8 cellular contexts compared by ENCODE assay signal in the genomic region with DNA sequence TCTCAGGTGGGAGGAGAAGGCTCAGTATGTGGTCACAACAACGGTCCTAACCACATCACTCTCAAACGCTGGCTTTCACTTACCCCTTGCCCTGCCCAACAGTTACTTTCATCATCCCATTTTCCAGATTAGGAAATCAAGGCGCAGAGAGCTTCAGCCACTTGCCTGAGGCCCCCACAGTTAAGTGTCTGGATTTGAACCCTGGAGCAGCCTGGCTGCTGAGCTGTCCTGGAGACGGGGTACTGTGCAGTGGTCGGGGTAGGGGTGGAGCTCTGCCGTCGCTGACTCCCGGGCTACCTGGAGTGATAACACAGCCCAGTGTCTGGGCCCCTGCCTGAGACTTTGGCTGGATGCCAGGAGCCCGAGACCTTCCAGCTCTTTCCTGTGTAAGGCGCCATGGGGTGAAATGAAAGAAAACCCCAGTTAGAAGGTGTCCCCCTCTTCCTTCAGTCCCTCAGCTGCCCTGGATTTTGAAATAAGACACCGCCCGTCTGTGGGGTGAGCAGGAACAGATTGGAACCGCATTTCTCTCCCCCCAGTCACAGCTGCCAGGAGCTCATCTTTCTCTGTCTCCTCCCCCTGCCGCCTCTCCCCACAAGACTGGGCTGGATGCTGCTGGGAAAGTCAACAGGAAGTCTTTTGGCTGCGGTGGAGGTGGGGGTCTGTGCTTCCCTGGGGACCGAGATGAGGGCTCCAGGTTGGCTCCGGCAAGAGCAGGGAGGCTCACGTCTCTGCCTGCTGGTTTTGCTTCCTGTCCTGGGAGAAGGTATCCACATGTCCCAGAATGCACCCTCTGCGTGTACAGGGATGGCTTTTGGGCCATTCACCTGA.
DNase-seq lines count a peak whose midpoint lies in the region; ATAC-seq and TF ChIP-seq lines count a peak whose summit lies in the region.

No MANE protein-coding gene starts in this region.

- H3K4me3 ChIP-seq in heart left ventricle (no peak overlapping the region), right cardiac atrium (ENCODE audit: low read length) (no peak overlapping the region), fibroblast of mammary gland (ENCODE audit: control insufficient read depth, low read depth, low read length) (no peak overlapping the region)

- TF ChIP-seq CTCF in heart left ventricle (IDR thresholded peaks at IDR 0.05), result no peak
- TF ChIP-seq CTCF in activated CD8-positive, alpha-beta T cell treated with anti-CD3 and anti-CD28 coated beads for 36 hours (IDR thresholded peaks at IDR 0.05), result no peak
- TF ChIP-seq CTCF in fibroblast of mammary gland (conservative IDR thresholded peaks at IDR 0.05; ENCODE audit: control insufficient read depth, insufficient read depth, low read depth, low read length), result no peak
- TF ChIP-seq CTCF in progenitor cell of endocrine pancreas (IDR thresholded peaks at IDR 0.05; ENCODE audit: unreplicated experiment), result no peak

- no peaks in the 10 kb centered on the region for H3K9me3 Mint-ChIP-seq in activated CD8-positive, alpha-beta T cell treated with anti-CD3 and anti-CD28 coated beads for 36 hours
- no peaks in the 10 kb centered on the region for H3K9me3 Mint-ChIP-seq in progenitor cell of endocrine pancreas (ENCODE audit: low read depth)

- peak overlapping the region; percentile 78 for H3K27ac Mint-ChIP-seq in activated CD8-positive, alpha-beta T cell treated with anti-CD3 and anti-CD28 coated beads for 36 hours
- peak overlapping the region; percentile 78 for H3K27ac Mint-ChIP-seq in progenitor cell of endocrine pancreas

- intact Hi-C loops in heart left ventricle (cut with DNase I), result loop anchor here in 9 of 10 donors (5.0 to 10.0 kb wide), 3 partner anchors 34 to 49 kb away; no protein-coding TSS in a partner anchor
- intact Hi-C loops in right cardiac atrium (cut with DNase I), result loop anchor here in 2 of 4 donors (10.0 kb wide), 2 partner anchors 86 to 96 kb away; no protein-coding TSS in a partner anchor
- intact Hi-C loops in activated CD8-positive, alpha-beta T cell treated with anti-CD3 and anti-CD28 coated beads for 36 hours (cut with micrococcal nuclease), result no loop called here

- H3K27me3 ChIP-seq in heart left ventricle (no peaks in the 10 kb centered on the region), right cardiac atrium (ENCODE audit: control insufficient read depth, insufficient read depth) (no peaks in the 10 kb centered on the region)

- peak overlapping the region; percentile 50 for H3K4me3 Mint-ChIP-seq in activated CD8-positive, alpha-beta T cell treated with anti-CD3 and anti-CD28 coated beads for 36 hours
- no peak overlapping the region for H3K4me3 Mint-ChIP-seq in progenitor cell of endocrine pancreas (ENCODE audit: low read depth)

- H3K27ac ChIP-seq in heart left ventricle (peak overlapping the region in 11 of 12 donors; percentile 35 to 97 (median 58)), right cardiac atrium (ENCODE audit: low read length) (no peak overlapping the region)

- CTCF ChIA-PET in activated CD8-positive, alpha-beta T cell treated with anti-CD3 and anti-CD28 coated beads for 36 hours (lab: Charles Lee), result interaction anchor here (0.9 to 4.0 kb wide), 9 partner anchors 10 to 74 kb away, joined by 3 to 61 read pairs (median 8); no protein-coding TSS in a partner anchor

- H3K36me3 Mint-ChIP-seq in activated CD8-positive, alpha-beta T cell treated with anti-CD3 and anti-CD28 coated beads for 36 hours (ENCODE audit: low read depth), result peaks cover 3% of the 10 kb centered on the region
- peaks cover 2% of the 10 kb centered on the region for H3K36me3 Mint-ChIP-seq in progenitor cell of endocrine pancreas (ENCODE audit: insufficient read depth)

- peaks cover 0 to 19% (median 0%) of the 10 kb centered on the region in 9 donors for H3K36me3 ChIP-seq in heart left ventricle

- no peaks in the 10 kb centered on the region for H3K27me3 Mint-ChIP-seq in activated CD8-positive, alpha-beta T cell treated with anti-CD3 and anti-CD28 coated beads for 36 hours
- no peaks in the 10 kb centered on the region for H3K27me3 Mint-ChIP-seq in progenitor cell of endocrine pancreas

- ATAC-seq in heart left ventricle (no peak), right cardiac atrium (no peak), HG02571 (IDR thresholded peaks at IDR 0.05; ENCODE audit: unreplicated experiment) (no peak)
- peak; percentile 64 for ATAC-seq in activated CD8-positive, alpha-beta T cell treated with anti-CD3 and anti-CD28 coated beads for 36 hours

- peak in 4 of 5 donors; percentile 66 to 73 (median 69) for DNase-seq in heart left ventricle
- no peak for DNase-seq in right cardiac atrium
- peak; percentile 98 for DNase-seq in NCI-H345 (lab: John Stamatoyannopoulos, UW)
- DNase-seq in activated CD8-positive, alpha-beta T cell treated with anti-CD3 and anti-CD28 coated beads for 36 hours, result peak; percentile 58
- peak; percentile 91 for DNase-seq in fibroblast of mammary gland (ENCODE audit: low read depth)
- DNase-seq in progenitor cell of endocrine pancreas (ENCODE audit: low spot score, unreplicated experiment), result no peak
- DNase-seq in hippocampal formation (lab: John Stamatoyannopoulos, UW), result no peak

- H3K9me3 ChIP-seq in heart left ventricle (no peaks in the 10 kb centered on the region), right cardiac atrium (ENCODE audit: control insufficient read depth, low read length) (no peaks in the 10 kb centered on the region)

- 34 to 38% (median 35%) methylated on average over 19 of the region's 19 CpGs for WGBS in heart left ventricle, 4 donors
- 31% methylated on average over 19 of the region's 19 CpGs for WGBS in right cardiac atrium

- H3K4me1 Mint-ChIP-seq in activated CD8-positive, alpha-beta T cell treated with anti-CD3 and anti-CD28 coated beads for 36 hours (ENCODE audit: low read depth), result peaks cover 54% of the 10 kb centered on the region
- H3K4me1 Mint-ChIP-seq in progenitor cell of endocrine pancreas (ENCODE audit: low read depth), result peaks cover 22% of the 10 kb centered on the region

- POLR2A ChIA-PET in activated CD8-positive, alpha-beta T cell treated with anti-CD3 and anti-CD28 coated beads for 36 hours (lab: Charles Lee), result interaction anchor here (0.7 to 6.6 kb wide), 9 partner anchors 9 to 88 kb away, joined by 3 to 31 read pairs (median 7); no protein-coding TSS in a partner anchor

- H3K4me1 ChIP-seq in heart left ventricle, result peaks cover 38 to 78% (median 68%) of the 10 kb centered on the region in 12 donors
- peaks cover 28% of the 10 kb centered on the region for H3K4me1 ChIP-seq in right cardiac atrium (ENCODE audit: control insufficient read depth, insufficient read depth, low read length)

- TF ChIP-seq POLR2A in heart left ventricle (IDR thresholded peaks at IDR 0.05), result no peak

Comparison
In these comparisons a context has a peak if more than half of its experiments do, and no peak if none do; other contexts are left out.
1. DNase-seq: peak in heart left ventricle (4 of 5), NCI-H345 (single experiment), activated CD8-positive, alpha-beta T cell treated with anti-CD3 and anti-CD28 coated beads for 36 hours (single experiment) and fibroblast of mammary gland (single experiment); none in right cardiac atrium (0 of 3), progenitor cell of endocrine pancreas (single experiment) and hippocampal formation (0 of 2).